In the genomic region with DNA sequence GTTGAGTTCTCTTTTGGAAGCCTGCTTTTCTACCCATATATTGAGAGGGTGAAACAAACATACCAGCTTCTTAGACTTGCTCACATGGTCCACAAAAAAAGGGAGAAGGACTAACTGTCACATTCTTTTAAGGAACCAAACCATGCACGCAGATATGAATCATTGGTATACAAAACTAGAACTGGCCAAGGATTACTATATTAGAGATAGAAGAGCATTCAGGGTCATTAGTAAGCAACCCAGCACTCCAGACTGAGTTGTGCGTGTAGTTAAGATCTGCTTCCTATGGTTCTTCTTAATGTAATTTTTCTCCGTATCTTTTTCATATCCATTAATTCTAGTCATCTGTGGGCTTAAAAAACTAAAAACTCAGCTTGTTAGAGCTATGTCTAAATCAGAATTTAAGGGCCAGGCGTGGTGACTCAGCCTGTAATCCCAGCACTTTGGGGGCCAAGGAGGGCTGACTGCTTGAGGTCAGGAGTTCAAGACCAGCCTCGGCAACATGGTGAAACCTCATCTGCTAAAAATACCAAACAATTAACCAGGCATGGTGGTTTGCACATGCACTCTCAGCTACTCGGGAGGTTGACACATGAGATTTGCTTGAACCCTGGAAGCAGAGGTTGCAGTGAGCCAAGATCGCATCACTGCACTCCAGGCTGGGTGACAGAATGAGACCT, we compare ENCODE assay signal across 1 cellular context.
TF ChIP-seq lines count a peak whose summit lies in the region.

No MANE protein-coding gene starts in this region.

TF ChIP-seq in IMR-90, 13 proteins besides CTCF, POLR2A, EP300 and RAD21:
- TF ChIP-seq, protein P1, sequence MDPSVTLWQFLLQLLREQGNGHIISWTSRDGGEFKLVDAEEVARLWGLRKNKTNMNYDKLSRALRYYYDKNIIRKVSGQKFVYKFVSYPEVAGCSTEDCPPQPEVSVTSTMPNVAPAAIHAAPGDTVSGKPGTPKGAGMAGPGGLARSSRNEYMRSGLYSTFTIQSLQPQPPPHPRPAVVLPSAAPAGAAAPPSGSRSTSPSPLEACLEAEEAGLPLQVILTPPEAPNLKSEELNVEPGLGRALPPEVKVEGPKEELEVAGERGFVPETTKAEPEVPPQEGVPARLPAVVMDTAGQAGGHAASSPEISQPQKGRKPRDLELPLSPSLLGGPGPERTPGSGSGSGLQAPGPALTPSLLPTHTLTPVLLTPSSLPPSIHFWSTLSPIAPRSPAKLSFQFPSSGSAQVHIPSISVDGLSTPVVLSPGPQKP (IDR thresholded peaks at IDR 0.05; ENCODE audit: borderline replicate concordance, low read depth, low read length): no peak
- TF ChIP-seq MXI1 (IDR thresholded peaks at IDR 0.05; ENCODE audit: borderline replicate concordance, low read depth, low read length): peak; percentile 65
- no peak for TF ChIP-seq RCOR1 (IDR thresholded peaks at IDR 0.05; ENCODE audit: insufficient replicate concordance, low read length)
- TF ChIP-seq FOS (IDR thresholded peaks at IDR 0.05; ENCODE audit: low read depth, low read length): peak; percentile 2; the same call in 1 of the 2 replicates
- no peak for TF ChIP-seq BHLHE40 (IDR thresholded peaks at IDR 0.05; ENCODE audit: low read depth, low read length)
- no peak for TF ChIP-seq RFX5 (IDR thresholded peaks at IDR 0.05; ENCODE audit: low read depth, low read length)
- no peak for TF ChIP-seq CHD1 (IDR thresholded peaks at IDR 0.05; ENCODE audit: low read depth, low read length)
- no peak for TF ChIP-seq MAFK (IDR thresholded peaks at IDR 0.05; ENCODE audit: low read depth, low read length)
- no peak for TF ChIP-seq CEBPB (IDR thresholded peaks at IDR 0.05; ENCODE audit: low read depth, low read length)
- no peak for TF ChIP-seq SMC3 (IDR thresholded peaks at IDR 0.05; ENCODE audit: low read depth, low read length)
- TF ChIP-seq, protein P2, sequence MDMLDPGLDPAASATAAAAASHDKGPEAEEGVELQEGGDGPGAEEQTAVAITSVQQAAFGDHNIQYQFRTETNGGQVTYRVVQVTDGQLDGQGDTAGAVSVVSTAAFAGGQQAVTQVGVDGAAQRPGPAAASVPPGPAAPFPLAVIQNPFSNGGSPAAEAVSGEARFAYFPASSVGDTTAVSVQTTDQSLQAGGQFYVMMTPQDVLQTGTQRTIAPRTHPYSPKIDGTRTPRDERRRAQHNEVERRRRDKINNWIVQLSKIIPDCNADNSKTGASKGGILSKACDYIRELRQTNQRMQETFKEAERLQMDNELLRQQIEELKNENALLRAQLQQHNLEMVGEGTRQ (IDR thresholded peaks at IDR 0.05; ENCODE audit: low read depth, low read length): peak; percentile 48; the same call in 1 of the 2 replicates
- TF ChIP-seq MAZ (IDR thresholded peaks at IDR 0.05; ENCODE audit: borderline replicate concordance, low read depth, low read length): no peak
- no peak for TF ChIP-seq NFE2L2 (IDR thresholded peaks at IDR 0.05; ENCODE audit: low read depth, low read length)
